8 cellular contexts compared by ENCODE assay signal in genomic region chr7:149856-150636, GRCh38. TPM values are rescaled to one million over a fixed set of nuclear protein-coding genes. Genes with fewer than 3 reads are reported as not detected.
DNase-seq lines count a peak whose midpoint lies in the region; ATAC-seq and TF ChIP-seq lines count a peak whose summit lies in the region.

No MANE protein-coding gene starts in this region.

- H3K36me3 ChIP-seq in mucosa of rectum (ENCODE audit: control insufficient read depth in 2 of 2, insufficient read depth in 2 of 2, low read length in 2 of 2) (no peaks in the 10 kb centered on the region), stomach smooth muscle (ENCODE audit: control insufficient read depth in 2 of 2, insufficient read depth in 2 of 2, low read length in 2 of 2) (no peaks in the 10 kb centered on the region)

- POLR2A ChIA-PET in WTC11 (lab: Charles Lee), result interaction anchor here (0.6 kb wide), 1 partner anchor 15 kb away, joined by 3 read pairs; no protein-coding TSS in a partner anchor

- H3K27me3 ChIP-seq in mucosa of rectum (ENCODE audit: control insufficient read depth in 2 of 2, insufficient read depth in 2 of 2, low read length in 2 of 2) (no peaks in the 10 kb centered on the region), stomach smooth muscle (ENCODE audit: control insufficient read depth in 1 of 2, insufficient read depth in 2 of 2, low read length in 2 of 2) (no peaks in the 10 kb centered on the region)

- H3K9me3 ChIP-seq in mucosa of rectum (ENCODE audit: control insufficient read depth in 2 of 2, low read length in 2 of 2), result no peaks in the 10 kb centered on the region
- no peaks in the 10 kb centered on the region for H3K9me3 ChIP-seq in stomach smooth muscle (ENCODE audit: control insufficient read depth in 2 of 2, low read length in 2 of 2)

- peak; percentile 12 for ATAC-seq in GM18505 (IDR thresholded peaks at IDR 0.05; ENCODE audit: unreplicated experiment)
- ATAC-seq in HG03342 (IDR thresholded peaks at IDR 0.05; ENCODE audit: unreplicated experiment), result peak; percentile 17
- ATAC-seq in WTC11, result peak; percentile 4; the same call in 1 of the 2 replicates
- no peak for ATAC-seq in HG03175 (IDR thresholded peaks at IDR 0.05; ENCODE audit: unreplicated experiment)

- H3K4me1 ChIP-seq in mucosa of rectum (ENCODE audit: control insufficient read depth in 2 of 2, insufficient read depth in 2 of 2, low read length in 2 of 2), result peaks cover 11 to 12% of the 10 kb centered on the region in 2 donors
- peaks cover 14% of the 10 kb centered on the region for H3K4me1 ChIP-seq in stomach smooth muscle (ENCODE audit: control insufficient read depth, insufficient read depth, low read length)

- peaks cover 25% of the 10 kb centered on the region for H3K36me3 Mint-ChIP-seq in WTC11

- H3K9me3 Mint-ChIP-seq in WTC11, result no peaks in the 10 kb centered on the region

- H3K27ac ChIP-seq in mucosa of rectum (ENCODE audit: low read depth in 2 of 2, low read length in 2 of 2) (peak overlapping the region; percentile 90 to 96), stomach smooth muscle (ENCODE audit: low read length) (peak overlapping the region; percentile 94)

- peak overlapping the region; percentile 84 to 90 for H3K4me3 ChIP-seq in mucosa of rectum (ENCODE audit: low read length in 2 of 2)
- peak overlapping the region; percentile 59 to 68 for H3K4me3 ChIP-seq in stomach smooth muscle (ENCODE audit: low read length in 2 of 2)

- DNase-seq in WTC11 (ENCODE audit: low spot score) (peak; percentile 44), ecto neural progenitor cell (ENCODE audit: low spot score) (peak; percentile 68), GM19238 (ENCODE audit: insufficient read length, low spot score) (no peak)

- no peaks in the 10 kb centered on the region for H3K27me3 Mint-ChIP-seq in WTC11 (ENCODE audit: low read depth)

- CTCF ChIA-PET in WTC11 (lab: Charles Lee), result no interaction called here

- TF ChIP-seq POLR2A in GM18505 (IDR thresholded peaks at IDR 0.05; ENCODE audit: borderline replicate concordance, extremely low read depth, insufficient read depth, insufficient read length), result no peak

- H3K9ac ChIP-seq in mucosa of rectum (ENCODE audit: low read depth in 1 of 2, low read length in 2 of 2) (peak overlapping the region; percentile 74 to 81), stomach smooth muscle (ENCODE audit: low read length in 2 of 2) (peak overlapping the region; percentile 72 to 90)

- peak overlapping the region; percentile 31 for H3K4me3 Mint-ChIP-seq in WTC11

- peaks cover 14% of the 10 kb centered on the region for H3K4me1 Mint-ChIP-seq in WTC11

- H3K27ac Mint-ChIP-seq in WTC11, result 0 out of 2 replicates have a peak overlapping the region, but pooled peaks have one; percentile 53

- no peak for TF ChIP-seq CTCF in WTC11 (IDR thresholded peaks at IDR 0.05)

TF ChIP-seq in WTC11, 78 proteins besides CTCF, POLR2A, EP300 and RAD21 (continues in another document):
- TF ChIP-seq ZNF219 (CRISPR knock-in tag; IDR thresholded peaks at IDR 0.05; ENCODE audit: borderline replicate concordance), result no peak
- peak; percentile 38; the same call in 1 of the 2 replicates for TF ChIP-seq FOXP1 (CRISPR knock-in tag; IDR thresholded peaks at IDR 0.05; ENCODE audit: borderline replicate concordance)
- TF ChIP-seq ZBTB21 (CRISPR knock-in tag; IDR thresholded peaks at IDR 0.05; ENCODE audit: borderline replicate concordance), result no peak
- TF ChIP-seq ZBTB43 (CRISPR knock-in tag; IDR thresholded peaks at IDR 0.05), result no peak
- TF ChIP-seq ZMAT4 (CRISPR knock-in tag; IDR thresholded peaks at IDR 0.05), result no peak
- TF ChIP-seq HMGXB4 (CRISPR knock-in tag; IDR thresholded peaks at IDR 0.05), result 0 out of 2 replicates have a peak, but pooled peaks have one; percentile 2
- TF ChIP-seq TEAD1 (CRISPR knock-in tag; IDR thresholded peaks at IDR 0.05), result no peak
- TF ChIP-seq ERG (CRISPR knock-in tag; IDR thresholded peaks at IDR 0.05), result no peak
- no peak for TF ChIP-seq GTF2I (CRISPR knock-in tag; conservative IDR thresholded peaks at IDR 0.05)
- no peak for TF ChIP-seq FOXJ3 (CRISPR knock-in tag; IDR thresholded peaks at IDR 0.05; ENCODE audit: borderline replicate concordance)
- TF ChIP-seq GRHL2 (CRISPR knock-in tag; IDR thresholded peaks at IDR 0.05; ENCODE audit: insufficient replicate concordance, severe bottlenecking), result no peak
- no peak for TF ChIP-seq ZNF281 (CRISPR knock-in tag; IDR thresholded peaks at IDR 0.05)
- peak; percentile 3; the same call in 1 of the 2 replicates for TF ChIP-seq MAX (CRISPR knock-in tag; IDR thresholded peaks at IDR 0.05)
- TF ChIP-seq ZNF263 (CRISPR knock-in tag; IDR thresholded peaks at IDR 0.05; ENCODE audit: low read depth), result no peak
- TF ChIP-seq CREB1 (CRISPR knock-in tag; IDR thresholded peaks at IDR 0.05), result no peak

RNA-seq across cellular contexts. Expression of gene FAM20C, which starts 42.3 kb away (rescaled TPM):
- 48.0 to 64.9 TPM (median 49.1 TPM) in 3 replicates for total RNA-seq in WTC11 (2021)
